ENCODE assay signal across 8 cellular contexts in genomic region chr13:76885203-76886004, GRCh38.
DNase-seq lines count a peak whose midpoint lies in the region; ATAC-seq and TF ChIP-seq lines count a peak whose summit lies in the region.

No MANE protein-coding gene starts in this region.

- peak; percentile 59 for TF ChIP-seq CTCF in AG09319 (IDR thresholded peaks at IDR 0.05; ENCODE audit: low read depth, low read length)

- no peaks in the 10 kb centered on the region for H3K9me3 Mint-ChIP-seq in stimulated activated memory B cell treated with anti-CD40 and anti-IgM and Interleukin-4, amounts not matched to agents 10 μg/mL and 1 μg/mL and 100 μg/mL, for 72 hours

- peak overlapping the region; percentile 58 for H3K9ac ChIP-seq in muscle layer of colon (ENCODE audit: low read length)

- H3K36me3 ChIP-seq in muscle layer of colon (ENCODE audit: insufficient read depth, low read length), result no peaks in the 10 kb centered on the region

- peak overlapping the region; percentile 71 for H3K27ac Mint-ChIP-seq in stimulated activated memory B cell treated with anti-CD40 and anti-IgM and Interleukin-4, amounts not matched to agents 10 μg/mL and 1 μg/mL and 100 μg/mL, for 72 hours

- peaks cover 4% of the 10 kb centered on the region for H3K4me1 ChIP-seq in muscle layer of colon (ENCODE audit: insufficient read depth, low read length)

- peaks cover 4% of the 10 kb centered on the region for H3K27me3 Mint-ChIP-seq in stimulated activated memory B cell treated with anti-CD40 and anti-IgM and Interleukin-4, amounts not matched to agents 10 μg/mL and 1 μg/mL and 100 μg/mL, for 72 hours

- H3K4me1 Mint-ChIP-seq in stimulated activated memory B cell treated with anti-CD40 and anti-IgM and Interleukin-4, amounts not matched to agents 10 μg/mL and 1 μg/mL and 100 μg/mL, for 72 hours, result peaks cover 26% of the 10 kb centered on the region

- no peaks in the 10 kb centered on the region for H3K36me3 Mint-ChIP-seq in stimulated activated memory B cell treated with anti-CD40 and anti-IgM and Interleukin-4, amounts not matched to agents 10 μg/mL and 1 μg/mL and 100 μg/mL, for 72 hours

- H3K4me3 Mint-ChIP-seq in stimulated activated memory B cell treated with anti-CD40 and anti-IgM and Interleukin-4, amounts not matched to agents 10 μg/mL and 1 μg/mL and 100 μg/mL, for 72 hours, result peak overlapping the region; percentile 87

- ATAC-seq in GM18870 (IDR thresholded peaks at IDR 0.05; ENCODE audit: unreplicated experiment) (peak; percentile 39), HG03103 (IDR thresholded peaks at IDR 0.05; ENCODE audit: low read depth, unreplicated experiment) (peak; percentile 31)
- ATAC-seq in stimulated activated memory B cell treated with anti-CD40 and anti-IgM and Interleukin-4, amounts not matched to agents 10 μg/mL and 1 μg/mL and 100 μg/mL, for 72 hours, result peak; percentile 68

- peak overlapping the region; percentile 79 to 81 for H3K4me3 ChIP-seq in muscle layer of colon (ENCODE audit: low read depth in 1 of 2, low read length in 2 of 2)

- no peaks in the 10 kb centered on the region for H3K27me3 ChIP-seq in muscle layer of colon (ENCODE audit: control insufficient read depth in 1 of 2, insufficient read depth in 2 of 2, low read length in 2 of 2)

- no peak for DNase-seq in AG09319 (ENCODE audit: extremely low read depth, low read depth)
- DNase-seq in NCI-H82 (lab: John Stamatoyannopoulos, UW), result peak; percentile 83
- DNase-seq in activated T-cell treated with anti-CD3 and anti-CD28 coated beads for 24 hours (ENCODE audit: low read depth), result peak; percentile 36
- DNase-seq in epithelial cell of prostate (ENCODE audit: low read depth, low spot score), result no peak

- peak overlapping the region; percentile 63 for H3K27ac ChIP-seq in epithelial cell of prostate
- H3K27ac ChIP-seq in muscle layer of colon (ENCODE audit: low read depth, low read length), result peak overlapping the region; percentile 83

- H3K9me3 ChIP-seq in muscle layer of colon (ENCODE audit: low read length), result no peaks in the 10 kb centered on the region

Comparison
In these comparisons a context has a peak if more than half of its experiments do, and no peak if none do; other contexts are left out.
1. DNase-seq: peak in NCI-H82 (single experiment) and activated T-cell treated with anti-CD3 and anti-CD28 coated beads for 24 hours (single experiment); none in AG09319 (single experiment) and epithelial cell of prostate (single experiment).
2. Peak in every context shown above with its lines, with median percentiles within 50 percentile points of each other: ATAC-seq.